1 cellular context compared by ENCODE assay signal in genomic region chr1:206012086-206012859, GRCh38.
TF ChIP-seq lines count a peak whose summit lies in the region.

No MANE protein-coding gene starts in this region.

TF ChIP-seq in SK-N-SH, 30 proteins besides CTCF, POLR2A, EP300 and RAD21 (continued from another document):
- TF ChIP-seq REST (IDR thresholded peaks at IDR 0.05; ENCODE audit: low read depth, low read length) (no peak), MXI1 (IDR thresholded peaks at IDR 0.05; ENCODE audit: low read depth, low read length) (no peak), SIN3A (IDR thresholded peaks at IDR 0.05; ENCODE audit: borderline replicate concordance, low read depth, low read length) (no peak), MAX (IDR thresholded peaks at IDR 0.05; ENCODE audit: low read depth) (no peak), RFX5 (IDR thresholded peaks at IDR 0.05; ENCODE audit: low read length) (no peak), NFIC (IDR thresholded peaks at IDR 0.05; ENCODE audit: borderline replicate concordance) (no peak), GATA2 (CRISPR knock-in tag; IDR thresholded peaks at IDR 0.05) (no peak), SMC3 (IDR thresholded peaks at IDR 0.05; ENCODE audit: low read depth, low read length) (no peak), YY1 (IDR thresholded peaks at IDR 0.05; ENCODE audit: low read depth) (no peak), PBX3 (IDR thresholded peaks at IDR 0.05) (no peak)
